Comparison of ENCODE assay signal across 1 cellular context in the genomic region with DNA sequence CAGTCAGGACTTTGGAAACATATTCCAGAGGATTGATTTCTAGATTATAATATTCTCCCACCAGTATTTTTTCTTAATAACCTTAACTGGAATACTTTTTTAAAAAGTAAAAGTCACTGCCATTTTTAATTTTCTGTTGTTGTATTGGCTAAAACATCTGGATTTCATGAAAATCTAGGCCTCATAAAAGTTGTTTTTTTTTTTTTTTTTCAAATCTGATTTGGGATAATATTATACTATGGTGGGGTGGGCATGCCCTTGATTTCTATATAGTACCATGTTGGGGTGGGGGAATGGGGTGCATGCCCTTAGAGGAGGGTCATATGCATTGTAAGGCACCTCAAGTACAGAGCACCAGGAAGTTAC.
TF ChIP-seq lines count a peak whose summit lies in the region.

No MANE protein-coding gene starts in this region.

TF ChIP-seq in GM23338, 12 proteins besides CTCF, POLR2A, EP300 and RAD21 (continued from another document):
- TF ChIP-seq, protein P1, sequence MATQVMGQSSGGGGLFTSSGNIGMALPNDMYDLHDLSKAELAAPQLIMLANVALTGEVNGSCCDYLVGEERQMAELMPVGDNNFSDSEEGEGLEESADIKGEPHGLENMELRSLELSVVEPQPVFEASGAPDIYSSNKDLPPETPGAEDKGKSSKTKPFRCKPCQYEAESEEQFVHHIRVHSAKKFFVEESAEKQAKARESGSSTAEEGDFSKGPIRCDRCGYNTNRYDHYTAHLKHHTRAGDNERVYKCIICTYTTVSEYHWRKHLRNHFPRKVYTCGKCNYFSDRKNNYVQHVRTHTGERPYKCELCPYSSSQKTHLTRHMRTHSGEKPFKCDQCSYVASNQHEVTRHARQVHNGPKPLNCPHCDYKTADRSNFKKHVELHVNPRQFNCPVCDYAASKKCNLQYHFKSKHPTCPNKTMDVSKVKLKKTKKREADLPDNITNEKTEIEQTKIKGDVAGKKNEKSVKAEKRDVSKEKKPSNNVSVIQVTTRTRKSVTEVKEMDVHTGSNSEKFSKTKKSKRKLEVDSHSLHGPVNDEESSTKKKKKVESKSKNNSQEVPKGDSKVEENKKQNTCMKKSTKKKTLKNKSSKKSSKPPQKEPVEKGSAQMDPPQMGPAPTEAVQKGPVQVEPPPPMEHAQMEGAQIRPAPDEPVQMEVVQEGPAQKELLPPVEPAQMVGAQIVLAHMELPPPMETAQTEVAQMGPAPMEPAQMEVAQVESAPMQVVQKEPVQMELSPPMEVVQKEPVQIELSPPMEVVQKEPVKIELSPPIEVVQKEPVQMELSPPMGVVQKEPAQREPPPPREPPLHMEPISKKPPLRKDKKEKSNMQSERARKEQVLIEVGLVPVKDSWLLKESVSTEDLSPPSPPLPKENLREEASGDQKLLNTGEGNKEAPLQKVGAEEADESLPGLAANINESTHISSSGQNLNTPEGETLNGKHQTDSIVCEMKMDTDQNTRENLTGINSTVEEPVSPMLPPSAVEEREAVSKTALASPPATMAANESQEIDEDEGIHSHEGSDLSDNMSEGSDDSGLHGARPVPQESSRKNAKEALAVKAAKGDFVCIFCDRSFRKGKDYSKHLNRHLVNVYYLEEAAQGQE (IDR thresholded peaks at IDR 0.05; ENCODE audit: unreplicated experiment), result no peak
- no peak for TF ChIP-seq ZNF462 (CRISPR knock-in tag; IDR thresholded peaks at IDR 0.05)
- TF ChIP-seq POLR2AphosphoS5 (IDR thresholded peaks at IDR 0.05; ENCODE audit: low read depth), result no peak
- no peak for TF ChIP-seq CREB1 (CRISPR knock-in tag; IDR thresholded peaks at IDR 0.05; ENCODE audit: low read depth)
- no peak for TF ChIP-seq STAT1 (IDR thresholded peaks at IDR 0.05; ENCODE audit: unreplicated experiment)
- TF ChIP-seq JUNB (IDR thresholded peaks at IDR 0.05; ENCODE audit: unreplicated experiment), result no peak
- no peak for TF ChIP-seq NANOG (IDR thresholded peaks at IDR 0.05; ENCODE audit: borderline replicate concordance)
- TF ChIP-seq ZNF114 (CRISPR knock-in tag; IDR thresholded peaks at IDR 0.05), result no peak
- TF ChIP-seq EZH2phosphoT487 (IDR thresholded peaks at IDR 0.05; ENCODE audit: unreplicated experiment), result no peak
